Comparison of ENCODE assay signal across 33 cellular contexts in the genomic region with DNA sequence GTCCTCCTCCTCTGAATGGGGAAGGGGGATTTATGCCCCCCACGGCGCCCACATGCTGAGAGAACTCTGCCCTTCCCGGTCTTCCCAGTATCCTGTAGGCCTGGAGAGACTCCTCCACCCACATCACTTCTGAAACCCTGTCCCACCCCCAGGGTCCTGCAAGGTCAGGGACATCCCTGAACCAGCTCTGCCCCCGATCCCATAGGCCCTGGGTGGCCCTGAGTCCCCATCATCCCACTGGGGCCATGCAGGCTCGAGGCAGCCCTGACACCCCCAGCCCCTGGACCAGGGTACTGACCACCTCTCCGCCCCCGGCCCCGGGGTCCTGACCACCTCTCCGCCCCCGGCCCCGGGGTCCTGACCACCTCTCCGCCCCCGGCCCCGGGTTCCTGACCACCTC. TPM values are rescaled to one million over a fixed set of nuclear protein-coding genes. Genes with fewer than 3 reads are reported as not detected.
"Had no signal": no experiment of that assay in that cellular context is flagged by ENCODE, and none has a peak within 500 bp of the region (broad histone marks: within the 10 kb centered on the region; RNA-seq: fewer than 3 reads in every experiment).

No MANE protein-coding gene starts in this region.

- H3K9me3 ChIP-seq: adrenal gland, body of pancreas had no signal

- DNase-seq: activated B cell treated with CpG ODN at 0.5 μM for 24 hours; activated CD4-positive, alpha-beta memory T cell treated with anti-CD3 and anti-CD28 coated beads for 36 hours; activated CD4-positive, alpha-beta T cell treated with anti-CD3 and anti-CD28 coated beads for 4 hours; activated CD4-positive, alpha-beta T cell treated with anti-CD3 and anti-CD28 coated beads, Interleukin-2, amount 10 ng/mL, durations not matched to agents 24 days and 14 days; activated CD4-positive, alpha-beta T cell treated with anti-CD3 and anti-CD28 coated beads, Interleukin-2, amount 50 U/mL, for 1 hour; activated CD4-positive, alpha-beta T cell treated with anti-CD3 and anti-CD28 coated beads, Interleukin-2, amount 50 U/mL, for 4 hours; activated CD4-positive, CD25-positive, alpha-beta regulatory T cell treated with anti-CD3 and anti-CD28 coated beads, Interleukin-2, amount 50 U/mL, for 72 hours; activated CD8-positive, alpha-beta memory T cell treated with anti-CD3 and anti-CD28 coated beads, Interleukin-2, amount 50 U/mL, for 4 hours; activated CD8-positive, alpha-beta T cell treated with anti-CD3 and anti-CD28 coated beads for 36 hours; activated effector memory CD4-positive, alpha-beta T cell treated with anti-CD3 and anti-CD28 coated beads, Interleukin-2, amount 50 U/mL, for 16 hours; activated gamma-delta T cell treated with Interleukin-2 at 50 U/mL for 16 hours; activated naive CD4-positive, alpha-beta T cell; activated naive CD4-positive, alpha-beta T cell treated with anti-CD3 and anti-CD28 coated beads for 36 hours; activated naive CD4-positive, alpha-beta T cell treated with anti-CD3 and anti-CD28 coated beads, Interleukin-2, amount 50 U/mL, for 16 hours; activated naive CD8-positive, alpha-beta T cell treated with anti-CD3 and anti-CD28 coated beads for 36 hours; activated T-cell treated with anti-CD3 and anti-CD28 coated beads for 4 hours; activated T-cell treated with anti-CD3 and anti-CD28 coated beads, Interleukin-2, amount 50 U/mL, for 1 hour; activated T-cell treated with anti-CD3 and anti-CD28 coated beads, Interleukin-2, amount 50 U/mL, for 4 hours; activated T-cell treated with anti-CD3 and anti-CD28 coated beads, Interleukin-2, amount 50 U/mL, for 72 hours; adrenal gland; amniotic stem cell; aorta; body of pancreas; brain microvascular endothelial cell; central memory CD4-positive, alpha-beta T cell; T-helper 1 cell; T-helper 2 cell; T-helper 9 cell had no signal

- H3K36me3 ChIP-seq: adrenal gland, brain microvascular endothelial cell, breast epithelium had no signal

- ATAC-seq: activated CD8-positive, alpha-beta T cell treated with anti-CD3 and anti-CD28 coated beads for 36 hours; activated naive CD4-positive, alpha-beta T cell treated with anti-CD3 and anti-CD28 coated beads, Interleukin-2, amount 50 U/mL, for 72 hours; activated T-cell treated with anti-CD3 and anti-CD28 coated beads, Interleukin-2, amount 50 U/mL, for 4 hours; activated T-cell treated with anti-CD3 and anti-CD28 coated beads, Interleukin-2, amount 50 U/mL, for 72 hours; activated T-helper 17 cell treated with anti-CD3 and anti-CD28 coated beads, Interleukin-2, amount 50 U/mL, for 72 hours; body of pancreas had no signal

- H3K4me1 ChIP-seq: adrenal gland, body of pancreas, breast epithelium had no signal

- H3K4me3 ChIP-seq: adrenal gland, body of pancreas, breast epithelium had no signal

- H3K27ac ChIP-seq: adrenal gland, body of pancreas, brain microvascular endothelial cell, breast epithelium, VCaP had no signal

- H3K27me3 ChIP-seq: adrenal gland, body of pancreas, brain microvascular endothelial cell, breast epithelium had no signal

RNA-seq across cellular contexts. Expression of gene B4GALNT4, which starts 11.7 kb away (rescaled TPM):
- total RNA-seq: activated B cell treated with CpG ODN at 0.5 μM for 24 hours had no signal

RNA-seq across cellular contexts. Expression of gene PKP3, which starts 13.0 kb away (rescaled TPM):
- total RNA-seq: activated CD4-positive, alpha-beta T cell treated with anti-CD3 and anti-CD28 coated beads, Interleukin-2, amount 10 ng/mL, durations not matched to agents 24 days and 14 days; activated naive CD4-positive, alpha-beta T cell treated with anti-CD3 and anti-CD28 coated beads for 36 hours; activated naive CD8-positive, alpha-beta T cell treated with anti-CD3 and anti-CD28 coated beads for 36 hours; activated T-helper 1 cell treated with anti-CD3 and anti-CD28 coated beads, Interleukin-12 subunit alpha, Interleukin-12 subunit beta, Interleukin-2, Interleukin-4 antibody, amounts not matched to agents 30 ng/mL and 10 ng/mL and 1 ng/mL, durations not matched to agents 14 hours and 24 hours and 36 hours; activated T-helper 17 cell treated with anti-CD3 and anti-CD28 coated beads, Interleukin-2, amount 50 U/mL, for 72 hours had no signal
